ENCODE assay signal across 1 cellular context in the genomic region with DNA sequence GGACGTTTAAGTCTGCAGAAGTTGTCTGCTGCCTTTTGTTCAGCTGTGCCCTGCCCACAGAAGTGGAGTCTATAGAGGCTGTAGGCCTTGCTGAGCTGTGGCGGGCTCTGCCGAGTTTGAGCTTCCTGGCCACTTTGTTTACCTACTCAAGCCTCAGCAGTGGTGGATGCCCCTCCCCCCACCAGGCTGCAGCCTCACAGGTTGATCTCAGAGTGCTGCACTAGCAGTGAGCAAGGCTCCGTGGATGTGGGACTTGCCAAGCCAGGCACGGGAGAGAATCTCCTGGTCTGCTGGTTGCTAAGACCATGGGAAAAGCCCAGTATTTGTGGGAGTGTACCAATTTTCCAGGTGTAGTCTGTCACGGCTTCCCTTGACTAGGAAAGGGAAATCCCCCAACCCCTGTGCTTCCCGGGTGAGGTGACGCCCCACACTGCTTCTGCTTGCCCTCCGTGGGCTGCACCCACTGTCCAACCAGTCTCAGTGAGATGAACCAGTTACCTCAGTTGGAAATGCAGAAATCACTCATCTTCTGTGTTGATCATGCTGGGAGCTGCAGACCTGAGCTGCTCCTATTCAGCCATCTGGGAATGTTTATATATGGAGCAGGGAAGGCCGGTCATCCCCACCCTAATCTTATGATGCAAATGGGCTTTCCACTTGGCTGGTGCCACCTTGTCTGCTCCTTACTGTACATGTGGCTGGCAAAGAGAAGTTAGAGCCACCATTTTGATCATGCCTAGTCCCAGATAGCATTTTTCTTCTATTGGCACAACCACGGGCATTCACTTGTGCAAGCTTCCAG.
A peak's percentile ranks its signal among the peaks of the same experiment; 100 is the strongest.
TF ChIP-seq lines count a peak whose summit lies in the region.

No MANE protein-coding gene starts in this region.

TF ChIP-seq in H1, 55 proteins besides CTCF, POLR2A, EP300 and RAD21 (continued from another document):
- TF ChIP-seq, protein P1, sequence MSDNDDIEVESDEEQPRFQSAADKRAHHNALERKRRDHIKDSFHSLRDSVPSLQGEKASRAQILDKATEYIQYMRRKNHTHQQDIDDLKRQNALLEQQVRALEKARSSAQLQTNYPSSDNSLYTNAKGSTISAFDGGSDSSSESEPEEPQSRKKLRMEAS (IDR thresholded peaks at IDR 0.05) = 0 out of 2 replicates have a peak, but pooled peaks have one; percentile 13
